ENCODE assay signal across 1 cellular context in the genomic region with DNA sequence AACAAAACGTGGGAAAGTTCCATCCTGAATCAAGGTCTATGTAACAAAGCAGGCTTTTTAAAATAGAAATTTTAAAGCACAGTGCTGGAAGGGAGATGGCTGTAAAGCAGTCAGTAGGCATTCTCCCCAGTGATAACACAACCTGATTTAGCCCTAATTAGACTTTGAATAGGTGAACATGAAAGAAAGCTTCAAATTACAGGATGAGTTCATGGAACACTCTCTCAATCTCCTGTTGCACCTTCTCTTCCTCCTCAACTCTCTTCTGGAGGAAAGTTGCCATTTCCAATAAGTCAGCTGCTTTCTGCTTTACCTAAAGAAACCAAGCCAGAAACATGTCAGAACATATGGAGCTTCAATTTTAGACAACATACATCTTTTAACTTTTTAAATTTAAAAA.
TF ChIP-seq lines count a peak whose summit lies in the region.

No MANE protein-coding gene starts in this region.

TF ChIP-seq in H1, 55 proteins besides CTCF, POLR2A, EP300 and RAD21:
- TF ChIP-seq KDM4A (IDR thresholded peaks at IDR 0.05; ENCODE audit: low read depth, low read length, severe bottlenecking) (no peak), ASH2L (IDR thresholded peaks at IDR 0.05; ENCODE audit: low read length) (peak; percentile 31)
- TF ChIP-seq, protein P1, sequence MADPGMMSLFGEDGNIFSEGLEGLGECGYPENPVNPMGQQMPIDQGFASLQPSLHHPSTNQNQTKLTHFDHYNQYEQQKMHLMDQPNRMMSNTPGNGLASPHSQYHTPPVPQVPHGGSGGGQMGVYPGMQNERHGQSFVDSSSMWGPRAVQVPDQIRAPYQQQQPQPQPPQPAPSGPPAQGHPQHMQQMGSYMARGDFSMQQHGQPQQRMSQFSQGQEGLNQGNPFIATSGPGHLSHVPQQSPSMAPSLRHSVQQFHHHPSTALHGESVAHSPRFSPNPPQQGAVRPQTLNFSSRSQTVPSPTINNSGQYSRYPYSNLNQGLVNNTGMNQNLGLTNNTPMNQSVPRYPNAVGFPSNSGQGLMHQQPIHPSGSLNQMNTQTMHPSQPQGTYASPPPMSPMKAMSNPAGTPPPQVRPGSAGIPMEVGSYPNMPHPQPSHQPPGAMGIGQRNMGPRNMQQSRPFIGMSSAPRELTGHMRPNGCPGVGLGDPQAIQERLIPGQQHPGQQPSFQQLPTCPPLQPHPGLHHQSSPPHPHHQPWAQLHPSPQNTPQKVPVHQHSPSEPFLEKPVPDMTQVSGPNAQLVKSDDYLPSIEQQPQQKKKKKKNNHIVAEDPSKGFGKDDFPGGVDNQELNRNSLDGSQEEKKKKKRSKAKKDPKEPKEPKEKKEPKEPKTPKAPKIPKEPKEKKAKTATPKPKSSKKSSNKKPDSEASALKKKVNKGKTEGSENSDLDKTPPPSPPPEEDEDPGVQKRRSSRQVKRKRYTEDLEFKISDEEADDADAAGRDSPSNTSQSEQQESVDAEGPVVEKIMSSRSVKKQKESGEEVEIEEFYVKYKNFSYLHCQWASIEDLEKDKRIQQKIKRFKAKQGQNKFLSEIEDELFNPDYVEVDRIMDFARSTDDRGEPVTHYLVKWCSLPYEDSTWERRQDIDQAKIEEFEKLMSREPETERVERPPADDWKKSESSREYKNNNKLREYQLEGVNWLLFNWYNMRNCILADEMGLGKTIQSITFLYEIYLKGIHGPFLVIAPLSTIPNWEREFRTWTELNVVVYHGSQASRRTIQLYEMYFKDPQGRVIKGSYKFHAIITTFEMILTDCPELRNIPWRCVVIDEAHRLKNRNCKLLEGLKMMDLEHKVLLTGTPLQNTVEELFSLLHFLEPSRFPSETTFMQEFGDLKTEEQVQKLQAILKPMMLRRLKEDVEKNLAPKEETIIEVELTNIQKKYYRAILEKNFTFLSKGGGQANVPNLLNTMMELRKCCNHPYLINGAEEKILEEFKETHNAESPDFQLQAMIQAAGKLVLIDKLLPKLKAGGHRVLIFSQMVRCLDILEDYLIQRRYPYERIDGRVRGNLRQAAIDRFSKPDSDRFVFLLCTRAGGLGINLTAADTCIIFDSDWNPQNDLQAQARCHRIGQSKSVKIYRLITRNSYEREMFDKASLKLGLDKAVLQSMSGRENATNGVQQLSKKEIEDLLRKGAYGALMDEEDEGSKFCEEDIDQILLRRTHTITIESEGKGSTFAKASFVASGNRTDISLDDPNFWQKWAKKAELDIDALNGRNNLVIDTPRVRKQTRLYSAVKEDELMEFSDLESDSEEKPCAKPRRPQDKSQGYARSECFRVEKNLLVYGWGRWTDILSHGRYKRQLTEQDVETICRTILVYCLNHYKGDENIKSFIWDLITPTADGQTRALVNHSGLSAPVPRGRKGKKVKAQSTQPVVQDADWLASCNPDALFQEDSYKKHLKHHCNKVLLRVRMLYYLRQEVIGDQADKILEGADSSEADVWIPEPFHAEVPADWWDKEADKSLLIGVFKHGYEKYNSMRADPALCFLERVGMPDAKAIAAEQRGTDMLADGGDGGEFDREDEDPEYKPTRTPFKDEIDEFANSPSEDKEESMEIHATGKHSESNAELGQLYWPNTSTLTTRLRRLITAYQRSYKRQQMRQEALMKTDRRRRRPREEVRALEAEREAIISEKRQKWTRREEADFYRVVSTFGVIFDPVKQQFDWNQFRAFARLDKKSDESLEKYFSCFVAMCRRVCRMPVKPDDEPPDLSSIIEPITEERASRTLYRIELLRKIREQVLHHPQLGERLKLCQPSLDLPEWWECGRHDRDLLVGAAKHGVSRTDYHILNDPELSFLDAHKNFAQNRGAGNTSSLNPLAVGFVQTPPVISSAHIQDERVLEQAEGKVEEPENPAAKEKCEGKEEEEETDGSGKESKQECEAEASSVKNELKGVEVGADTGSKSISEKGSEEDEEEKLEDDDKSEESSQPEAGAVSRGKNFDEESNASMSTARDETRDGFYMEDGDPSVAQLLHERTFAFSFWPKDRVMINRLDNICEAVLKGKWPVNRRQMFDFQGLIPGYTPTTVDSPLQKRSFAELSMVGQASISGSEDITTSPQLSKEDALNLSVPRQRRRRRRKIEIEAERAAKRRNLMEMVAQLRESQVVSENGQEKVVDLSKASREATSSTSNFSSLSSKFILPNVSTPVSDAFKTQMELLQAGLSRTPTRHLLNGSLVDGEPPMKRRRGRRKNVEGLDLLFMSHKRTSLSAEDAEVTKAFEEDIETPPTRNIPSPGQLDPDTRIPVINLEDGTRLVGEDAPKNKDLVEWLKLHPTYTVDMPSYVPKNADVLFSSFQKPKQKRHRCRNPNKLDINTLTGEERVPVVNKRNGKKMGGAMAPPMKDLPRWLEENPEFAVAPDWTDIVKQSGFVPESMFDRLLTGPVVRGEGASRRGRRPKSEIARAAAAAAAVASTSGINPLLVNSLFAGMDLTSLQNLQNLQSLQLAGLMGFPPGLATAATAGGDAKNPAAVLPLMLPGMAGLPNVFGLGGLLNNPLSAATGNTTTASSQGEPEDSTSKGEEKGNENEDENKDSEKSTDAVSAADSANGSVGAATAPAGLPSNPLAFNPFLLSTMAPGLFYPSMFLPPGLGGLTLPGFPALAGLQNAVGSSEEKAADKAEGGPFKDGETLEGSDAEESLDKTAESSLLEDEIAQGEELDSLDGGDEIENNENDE (IDR thresholded peaks at IDR 0.05; ENCODE audit: insufficient replicate concordance, low read length) = peak; percentile 23
